Comparison of ENCODE assay signal across 18 cellular contexts in the genomic region with DNA sequence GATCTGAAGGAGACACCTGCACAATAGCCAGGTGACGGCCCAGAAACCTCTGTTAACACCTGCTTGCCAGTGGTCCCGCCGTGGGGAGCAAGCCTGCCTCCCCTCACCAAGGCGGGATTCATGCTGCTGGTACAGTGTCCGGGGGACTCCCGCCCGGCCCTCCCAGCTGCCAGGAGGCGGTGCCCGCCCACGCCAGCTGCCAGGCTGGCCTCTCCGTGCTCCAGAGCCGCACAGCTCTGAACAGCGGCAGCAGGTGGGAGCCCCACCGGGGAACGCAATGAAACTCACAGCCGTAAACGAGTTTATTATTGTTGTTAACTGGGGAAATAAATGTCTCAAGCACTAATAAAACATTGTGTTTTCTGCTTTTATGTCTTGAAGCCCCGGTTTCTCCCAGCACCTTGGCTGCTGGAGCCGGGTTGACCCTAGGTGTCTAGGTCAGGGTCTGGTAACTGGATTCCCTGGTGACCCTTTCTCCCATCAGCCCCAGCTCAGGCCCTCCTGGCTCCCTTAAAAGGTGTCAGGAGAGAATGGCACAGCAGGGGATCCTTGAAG.
DNase-seq lines count a peak whose midpoint lies in the region; ATAC-seq and TF ChIP-seq lines count a peak whose summit lies in the region.
"Had no signal": no experiment of that assay in that cellular context is flagged by ENCODE, and none has a peak within 500 bp of the region (broad histone marks: within the 10 kb centered on the region; RNA-seq: fewer than 3 reads in every experiment).

No MANE protein-coding gene starts in this region.

- TF ChIP-seq CTCF in heart left ventricle (IDR thresholded peaks at IDR 0.05) (no peak), dorsolateral prefrontal cortex (IDR thresholded peaks at IDR 0.05 in 54 of 56, conservative IDR thresholded peaks at IDR 0.05 in 2 of 56; ENCODE audit: low read depth in 1 of 56, partially characterized antibody in 56 of 56) (no peak)

- H3K27me3 ChIP-seq in heart left ventricle, result peaks cover 0 to 28% (median 0%) of the 10 kb centered on the region in 9 donors
- H3K27me3 ChIP-seq in dorsolateral prefrontal cortex, result peaks cover 0 to 57% (median 6%) of the 10 kb centered on the region in 45 donors
- H3K27me3 ChIP-seq: upper lobe of right lung had no signal

- peaks cover 0 to 4% (median 0%) of the 10 kb centered on the region in 12 donors for H3K9me3 ChIP-seq in heart left ventricle
- H3K9me3 ChIP-seq: upper lobe of right lung had no signal

- H3K27ac ChIP-seq in heart left ventricle, result no peak overlapping the region
- no peak overlapping the region for H3K27ac ChIP-seq in dorsolateral prefrontal cortex
- H3K27ac ChIP-seq: GM23248, parathyroid adenoma, upper lobe of right lung had no signal

- WGBS in heart left ventricle, 4 donors, result 95 to 96% (median 95%) methylated on average over 13 to 19 of the region's 19 CpGs

- no peak overlapping the region for H3K4me3 ChIP-seq in heart left ventricle
- H3K4me3 ChIP-seq in dorsolateral prefrontal cortex, result no peak overlapping the region
- H3K4me3 ChIP-seq: GM23248, lung, upper lobe of right lung had no signal

- TF ChIP-seq POLR2A in heart left ventricle (IDR thresholded peaks at IDR 0.05), result no peak

- intact Hi-C loops in heart left ventricle (cut with DNase I), result no loop called here
- intact Hi-C loops in dorsolateral prefrontal cortex (cut with DNase I), result no loop called here

- DNase-seq in DMS53 (lab: John Stamatoyannopoulos, UW), result peak; percentile 69
- DNase-seq in NCI-H1092 treated with DMSO at 0.1 percent for 48 hours (lab: John Stamatoyannopoulos, UW), result peak; percentile 41
- peak; percentile 67 for DNase-seq in NCI-H345 (lab: John Stamatoyannopoulos, UW)
- DNase-seq in left kidney (ENCODE audit: low read depth, low spot score), result peak; percentile 86
- no peak for DNase-seq in heart left ventricle
- DNase-seq in NOMO-1 treated with DMSO at 0.1 percent for 48 hours (lab: John Stamatoyannopoulos, UW; ENCODE audit: unreplicated experiment), result no peak
- no peak for DNase-seq in dorsolateral prefrontal cortex
- DNase-seq: activated CD4-positive, alpha-beta T cell treated with anti-CD3 and anti-CD28 coated beads for 48 hours; activated effector memory CD4-positive, alpha-beta T cell treated with Interleukin-2 at 50 U/mL for 16 hours; GM23248; Kasumi-1; naive B cell; NCI-H187 treated with DMSO at 0.1 percent for 48 hours; upper lobe of right lung had no signal

- no peaks in the 10 kb centered on the region for H3K4me1 ChIP-seq in heart left ventricle
- H3K4me1 ChIP-seq: upper lobe of right lung had no signal

- no peak for ATAC-seq in heart left ventricle
- no peak for ATAC-seq in HG03280 (IDR thresholded peaks at IDR 0.05; ENCODE audit: unreplicated experiment)
- ATAC-seq: Right ventricle myocardium inferior, upper lobe of right lung had no signal

- H3K36me3 ChIP-seq in heart left ventricle, result no peaks in the 10 kb centered on the region
- H3K36me3 ChIP-seq: upper lobe of right lung had no signal

Comparison
In these comparisons a context has a peak if more than half of its experiments do, and no peak if none do; other contexts are left out.
1. DNase-seq: peak in DMS53 (single experiment), NCI-H1092 treated with DMSO at 0.1 percent for 48 hours (single experiment), NCI-H345 (single experiment) and left kidney (single experiment); none in heart left ventricle (0 of 5), NOMO-1 treated with DMSO at 0.1 percent for 48 hours (single experiment) and dorsolateral prefrontal cortex (0 of 10).